ENCODE assay signal across 1 cellular context in the genomic region with DNA sequence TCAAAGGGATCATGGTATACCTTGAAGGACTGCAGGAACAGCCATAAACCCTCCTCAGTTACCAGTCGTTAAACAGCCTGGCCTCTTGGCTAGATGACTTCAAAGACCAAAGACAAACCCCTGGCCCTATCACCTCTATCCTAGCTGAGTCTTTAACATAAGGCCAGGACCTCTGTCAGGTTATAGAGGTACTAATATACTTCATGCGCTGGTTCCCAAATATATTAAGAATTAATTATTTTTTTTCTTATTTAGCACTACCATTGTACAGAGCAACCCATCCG.
TF ChIP-seq lines count a peak whose summit lies in the region.

No MANE protein-coding gene starts in this region.

TF ChIP-seq in HepG2, 621 proteins besides CTCF, POLR2A, EP300 and RAD21 (continued from another document):
- TF ChIP-seq, protein P1, sequence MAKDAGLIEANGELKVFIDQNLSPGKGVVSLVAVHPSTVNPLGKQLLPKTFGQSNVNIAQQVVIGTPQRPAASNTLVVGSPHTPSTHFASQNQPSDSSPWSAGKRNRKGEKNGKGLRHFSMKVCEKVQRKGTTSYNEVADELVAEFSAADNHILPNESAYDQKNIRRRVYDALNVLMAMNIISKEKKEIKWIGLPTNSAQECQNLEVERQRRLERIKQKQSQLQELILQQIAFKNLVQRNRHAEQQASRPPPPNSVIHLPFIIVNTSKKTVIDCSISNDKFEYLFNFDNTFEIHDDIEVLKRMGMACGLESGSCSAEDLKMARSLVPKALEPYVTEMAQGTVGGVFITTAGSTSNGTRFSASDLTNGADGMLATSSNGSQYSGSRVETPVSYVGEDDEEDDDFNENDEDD (CRISPR knock-in tag; IDR thresholded peaks at IDR 0.05; ENCODE audit: borderline replicate concordance): no peak
- TF ChIP-seq, protein P2, sequence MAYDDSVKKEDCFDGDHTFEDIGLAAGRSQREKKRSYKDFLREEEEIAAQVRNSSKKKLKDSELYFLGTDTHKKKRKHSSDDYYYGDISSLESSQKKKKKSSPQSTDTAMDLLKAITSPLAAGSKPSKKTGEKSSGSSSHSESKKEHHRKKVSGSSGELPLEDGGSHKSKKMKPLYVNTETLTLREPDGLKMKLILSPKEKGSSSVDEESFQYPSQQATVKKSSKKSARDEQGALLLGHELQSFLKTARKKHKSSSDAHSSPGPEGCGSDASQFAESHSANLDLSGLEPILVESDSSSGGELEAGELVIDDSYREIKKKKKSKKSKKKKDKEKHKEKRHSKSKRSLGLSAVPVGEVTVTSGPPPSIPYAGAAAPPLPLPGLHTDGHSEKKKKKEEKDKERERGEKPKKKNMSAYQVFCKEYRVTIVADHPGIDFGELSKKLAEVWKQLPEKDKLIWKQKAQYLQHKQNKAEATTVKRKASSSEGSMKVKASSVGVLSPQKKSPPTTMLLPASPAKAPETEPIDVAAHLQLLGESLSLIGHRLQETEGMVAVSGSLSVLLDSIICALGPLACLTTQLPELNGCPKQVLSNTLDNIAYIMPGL (CRISPR knock-in tag; IDR thresholded peaks at IDR 0.05; ENCODE audit: borderline replicate concordance in 1 of 2, low read depth in 1 of 2): no peak
- TF ChIP-seq SIN3A (IDR thresholded peaks at IDR 0.05; ENCODE audit: borderline replicate concordance, low read depth, low read length): no peak
- no peak for TF ChIP-seq ATF7-NPFF (CRISPR knock-in tag; IDR thresholded peaks at IDR 0.05; ENCODE audit: low read depth)
- no peak for TF ChIP-seq KAT7 (CRISPR knock-in tag; IDR thresholded peaks at IDR 0.05; ENCODE audit: borderline replicate concordance)
